In genomic region chr19:49645592-49645991, GRCh38 we compare ENCODE assay signal across 36 cellular contexts. TPM values are rescaled to one million over a fixed set of nuclear protein-coding genes. Genes with fewer than 3 reads are reported as not detected.
A peak's percentile ranks its signal among the peaks of the same experiment; 100 is the strongest.
DNase-seq lines count a peak whose midpoint lies in the region; ATAC-seq, FAIRE-seq and TF ChIP-seq lines count a peak whose summit lies in the region.
"Had no signal": no experiment of that assay in that cellular context is flagged by ENCODE, and none has a peak within 500 bp of the region (broad histone marks: within the 10 kb centered on the region; RNA-seq: fewer than 3 reads in every experiment).

No MANE protein-coding gene starts in this region.

- TF ChIP-seq CTCF in CD4-positive, alpha-beta T cell (IDR thresholded peaks at IDR 0.05) = no peak
- TF ChIP-seq CTCF in K562 (IDR thresholded peaks at IDR 0.05 in 2 of 3, conservative IDR thresholded peaks at IDR 0.05 in 1 of 3; ENCODE audit: insufficient read depth in 2 of 3, low read depth in 1 of 3, low read length in 3 of 3) (no peak), neural crest cell (conservative IDR thresholded peaks at IDR 0.05) (no peak)

- no peaks in the 10 kb centered on the region for H4K20me1 ChIP-seq in K562 (replicated peaks; ENCODE audit: control insufficient read depth, insufficient read depth, low read length)

- CTCF ChIA-PET in CD4-positive, alpha-beta T cell (lab: Charles Lee) = no interaction called here
- CTCF ChIA-PET in K562 (lab: Yijun Ruan, JAX; ENCODE audit: low intra/inter-chr PET ratio) = no interaction called here

- no peaks in the 10 kb centered on the region for H3K9me1 ChIP-seq in K562 (ENCODE audit: control insufficient read depth, insufficient read depth, low read length)

- peaks cover 42% of the 10 kb centered on the region for H3K4me1 Mint-ChIP-seq in CD4-positive, alpha-beta T cell (ENCODE audit: low read depth)
- H3K4me1 Mint-ChIP-seq in neural crest cell = peaks cover 34% of the 10 kb centered on the region

- FAIRE-seq in K562 (lab: Jason Lieb, UNC) = no peak
- FAIRE-seq: bronchial epithelial cell, kidney had no signal

- no peaks in the 10 kb centered on the region for H3K9me3 ChIP-seq in CD4-positive, alpha-beta T cell (ENCODE audit: control insufficient read depth, low read length)
- no peaks in the 10 kb centered on the region for H3K9me3 ChIP-seq in K562 (replicated peaks; ENCODE audit: control insufficient read depth, insufficient read depth, low read depth, low read length)
- H3K9me3 ChIP-seq: psoas muscle, sigmoid colon had no signal

- H3K4me1 ChIP-seq in K562 (replicated peaks in 1 of 2; ENCODE audit: control insufficient read depth in 2 of 2, insufficient read depth in 2 of 2, low read length in 2 of 2) = peaks cover 17 to 30% of the 10 kb centered on the region in 2 experiments; a peak in 4 of 5 replicates

- H3K79me2 ChIP-seq in K562 (ENCODE audit: control insufficient read depth, insufficient read depth, low read length) = peaks cover 48% of the 10 kb centered on the region

- H3K27me3 Mint-ChIP-seq in CD4-positive, alpha-beta T cell = no peaks in the 10 kb centered on the region
- H3K27me3 Mint-ChIP-seq in neural crest cell (ENCODE audit: low read depth) = no peaks in the 10 kb centered on the region
- H3K27me3 Mint-ChIP-seq: activated naive CD8-positive, alpha-beta T cell had no signal

- no peak overlapping the region for H3K4me3 Mint-ChIP-seq in CD4-positive, alpha-beta T cell
- H3K4me3 Mint-ChIP-seq in neural crest cell = peak overlapping the region; percentile 19
- H3K4me3 Mint-ChIP-seq: activated naive CD8-positive, alpha-beta T cell had no signal

- H3K4me3 ChIP-seq in H7 (ENCODE audit: insufficient read depth, low read depth, low read length) (no peak overlapping the region), K562 (no peak overlapping the region)
- H3K4me3 ChIP-seq: psoas muscle, sigmoid colon had no signal

- H3K27ac ChIP-seq in CD4-positive, alpha-beta T cell (ENCODE audit: low read depth, low read length) = no peak overlapping the region
- H3K27ac ChIP-seq in K562 (ENCODE audit: extremely low read depth, low read depth, low read length) = no peak overlapping the region
- H3K27ac ChIP-seq: C4-2B, psoas muscle, sigmoid colon had no signal

- H2AFZ ChIP-seq in K562 (ENCODE audit: low read depth, low read length) = no peak overlapping the region

- DNase-seq in CD4-positive, alpha-beta T cell = no peak
- DNase-seq in H7 (peak; percentile 38), K562 (ENCODE audit: extremely low read depth in 1 of 4, low spot score in 3 of 4) (no peak), neural crest cell (ENCODE audit: low read depth, low spot score) (no peak), putamen (ENCODE audit: low spot score) (no peak), islet precursor cell (no peak), OCI-M1 (lab: John Stamatoyannopoulos, UW) (no peak)
- DNase-seq: activated CD4-positive, alpha-beta T cell treated with anti-CD3 and anti-CD28 coated beads, Interleukin-2, amount 50 U/mL, for 48 hours; activated CD8-positive, alpha-beta memory T cell treated with anti-CD3 and anti-CD28 coated beads, Interleukin-2, amount 50 U/mL, for 48 hours; anterior cingulate cortex; cortex of kidney; DMS79 treated with DMSO at 0.1 percent for 48 hours; foreskin fibroblast; GF-D8; head of caudate nucleus; kidney; naive thymus-derived CD4-positive, alpha-beta T cell; NCI-H1105; NCI-H187 treated with DMSO at 0.1 percent for 48 hours; NCI-H2171 treated with DMSO at 0.1 percent for 48 hours; NCI-H510A; occipital lobe; psoas muscle; RPMI8226; sigmoid colon; stimulated activated CD4-positive, alpha-beta T cell treated with anti-CD3 and anti-CD28 coated beads, Interleukin-12 subunit alpha, Interleukin-12 subunit beta, amount 100 ng/mL, for 4 hours; stimulated activated CD4-positive, alpha-beta T cell treated with anti-CD3 and anti-CD28 coated beads, Interleukin-2, amount 100 ng/mL, for 48 hours; substantia nigra; T-helper 1 cell; trophoblast cell had no signal

- H3K36me3 ChIP-seq in H7 (replicated peaks; ENCODE audit: control insufficient read depth, insufficient read depth, low read length) (peaks cover 22% of the 10 kb centered on the region), K562 (ENCODE audit: control insufficient read depth, insufficient read depth, low read length) (peaks cover 63% of the 10 kb centered on the region; the same call in 2 of the 3 replicates)

- POLR2A ChIA-PET in CD4-positive, alpha-beta T cell (lab: Charles Lee) = interaction anchor here (1.0 kb wide), 1 partner anchor 16 kb away, joined by 5 read pairs; no protein-coding TSS in a partner anchor
- POLR2A ChIA-PET in K562 (lab: Yijun Ruan, JAX) = interaction anchor here (1.1 to 1.2 kb wide), 2 partner anchors 13 to 27 kb away, joined by 3 read pairs; no protein-coding TSS in a partner anchor

- WGBS in K562 (ENCODE audit: insufficient coverage, low coverage, missing lambda C conversion rate) = 93% methylated on average over 10 of the region's 11 CpGs

- H3K4me2 ChIP-seq in K562 (ENCODE audit: insufficient read depth, low read length) = no peak overlapping the region

- in situ Hi-C loops in K562 (cut with MboI) = no loop called here

- peak overlapping the region in 1 of 2 experiments; percentile 80; a peak in 2 of 4 replicates for H3K9ac ChIP-seq in K562 (ENCODE audit: insufficient read depth in 1 of 2, low read depth in 2 of 2, low read length in 2 of 2)

- no peak for TF ChIP-seq RAD21 in K562 (CRISPR knock-in tag; conservative IDR thresholded peaks at IDR 0.05 in 1 of 2, IDR thresholded peaks at IDR 0.05 in 1 of 2)

- BruUV-seq in K562 (replicated peaks; lab: Mats Ljungman, UMichigan) = no TSS peak

- no peak for ATAC-seq in CD4-positive, alpha-beta T cell (ENCODE audit: poor library complexity)
- ATAC-seq in K562 = no peak
- ATAC-seq: esophagus mucosa; HCT116; naive thymus-derived CD4-positive, alpha-beta T cell; psoas muscle had no signal

- peak overlapping the region; percentile 20 for H3K27ac Mint-ChIP-seq in CD4-positive, alpha-beta T cell
- peak overlapping the region; percentile 50 for H3K27ac Mint-ChIP-seq in neural crest cell (ENCODE audit: unreplicated experiment)
- H3K27ac Mint-ChIP-seq: activated naive CD8-positive, alpha-beta T cell; activated T-helper 2 cell treated with anti-CD3 and anti-CD28 coated beads, Interferon-gamma antibody, Interleukin-2, Interleukin-4, amounts not matched to agents 10 μg/mL and 5 μg/mL and 100 μg/mL, durations not matched to agents 14 hours and 24 hours and 36 hours had no signal

- H3K36me3 Mint-ChIP-seq in CD4-positive, alpha-beta T cell (ENCODE audit: low read depth) = peaks cover 40% of the 10 kb centered on the region
- peaks cover 5% of the 10 kb centered on the region for H3K36me3 Mint-ChIP-seq in neural crest cell (ENCODE audit: low read depth)
- H3K36me3 Mint-ChIP-seq: activated naive CD8-positive, alpha-beta T cell had no signal

- no peak for TF ChIP-seq EP300 in K562 (IDR thresholded peaks at IDR 0.05; ENCODE audit: low read length)

- intact Hi-C loops in CD4-positive, alpha-beta T cell (cut with DNase I, micrococcal nuclease) = no loop called here
- intact Hi-C loops in K562 (cut with micrococcal nuclease) = no loop called here

- H3K9me3 Mint-ChIP-seq in CD4-positive, alpha-beta T cell = no peaks in the 10 kb centered on the region
- H3K9me3 Mint-ChIP-seq in neural crest cell = no peaks in the 10 kb centered on the region
- H3K9me3 Mint-ChIP-seq: activated T-helper 2 cell treated with anti-CD3 and anti-CD28 coated beads, Interferon-gamma antibody, Interleukin-2, Interleukin-4, amounts not matched to agents 10 μg/mL and 5 μg/mL and 100 μg/mL, durations not matched to agents 14 hours and 24 hours and 36 hours; naive thymus-derived CD4-positive, alpha-beta T cell had no signal

- TF ChIP-seq POLR2A in K562 (conservative IDR thresholded peaks at IDR 0.05) = no peak

- H3K27me3 ChIP-seq in CD4-positive, alpha-beta T cell (ENCODE audit: control insufficient read depth, insufficient read depth, low read length) = no peaks in the 10 kb centered on the region
- H3K27me3 ChIP-seq in H7 (ENCODE audit: control insufficient read depth, insufficient read depth, low read length) (no peaks in the 10 kb centered on the region), K562 (ENCODE audit: control insufficient read depth in 2 of 2, insufficient read depth in 2 of 2, low read length in 2 of 2) (no peaks in the 10 kb centered on the region)
- H3K27me3 ChIP-seq: sigmoid colon had no signal

RNA-seq across cellular contexts. Expression of gene SCAF1, which starts 3.6 kb away (rescaled TPM):
- total RNA-seq in CD4-positive, alpha-beta T cell = 10 to 100 TPM; 30.6 to 34.8 TPM
- total RNA-seq in H7 (2014; rRNA removed; shearing (Covaris generic)) = 32.9 and 37.0 TPM in 2 replicates
- 11.3 and 31.0 TPM in 2 replicates for total RNA-seq in K562 (2011; cell fraction: chromatin; rRNA removed; ENCODE audit: low replicate concordance)
- 16.8 and 21.8 TPM in 2 replicates for total RNA-seq in K562 (2011; cell fraction: nucleolus; rRNA removed)
- total RNA-seq in K562 (2011; cell fraction: nucleoplasm; rRNA removed) = 10.6 and 16.9 TPM in 2 replicates
- total RNA-seq in K562 (2014; rRNA removed) (12.9 and 18.0 TPM in 2 replicates), K562 (2014; rRNA removed; fragmentation: Illumina TruSeq; extraction: Trizol) (2.5 and 2.8 TPM in 2 replicates), K562 (2015; rRNA removed; fragmentation: Illumina TruSeq; extraction: Trizol) (4.9 and 6.0 TPM in 2 replicates), K562 (2021) (75.5 and 79.0 TPM in 2 replicates), neural crest cell (89.6 and 91.9 TPM in 2 replicates)
- polyA plus RNA-seq in K562 (2011; rRNA removed) (3.7 and 4.3 TPM in 2 replicates), K562 (2014; fragmentation: Illumina TruSeq; extraction: Trizol) (9.7 and 22.5 TPM in 2 replicates), K562 (2014; fragmentation: Nextera tagmentation; extraction: Ambion mirVana) (under 1 TPM; 0.20 to 0.25 TPM), K562 (2014; rRNA removed) (11.4 and 14.6 TPM in 2 replicates)
- 5.1 and 6.3 TPM in 2 replicates for polyA plus RNA-seq in K562 (2011; cell fraction: cytosol; rRNA removed)
- polyA plus RNA-seq in K562 (2011; cell fraction: nucleus; rRNA removed) = 21.1 and 37.2 TPM in 2 replicates
- 36.5 and 39.5 TPM in 2 replicates for polyA plus RNA-seq in K562 (2012)
- polyA minus RNA-seq in K562 (2011; rRNA and poly(A)+ RNA removed) = 1.1 and 1.9 TPM in 2 replicates
- polyA minus RNA-seq in K562 (2011; cell fraction: cytosol; rRNA and poly(A)+ RNA removed) = 7.8 and 12.0 TPM in 2 replicates
- polyA minus RNA-seq in K562 (2011; cell fraction: nucleus; rRNA and poly(A)+ RNA removed) = 4.8 and 5.6 TPM in 2 replicates

RNA-seq across cellular contexts. Expression of gene RRAS, which starts 5.6 kb away (rescaled TPM):
- total RNA-seq in CD4-positive, alpha-beta T cell = 1 to 10 TPM; 4.2 to 4.7 TPM
- total RNA-seq in H7 (2014; rRNA removed; shearing (Covaris generic)) = 13.3 and 20.1 TPM in 2 replicates
- 2.5 and 10.0 TPM in 2 replicates for total RNA-seq in K562 (2011; cell fraction: chromatin; rRNA removed; ENCODE audit: low replicate concordance)
- 9.5 and 11.2 TPM in 2 replicates for total RNA-seq in K562 (2011; cell fraction: nucleolus; rRNA removed)
- 8.0 and 8.3 TPM in 2 replicates for total RNA-seq in K562 (2011; cell fraction: nucleoplasm; rRNA removed)
- total RNA-seq in K562 (2014; rRNA removed) = 8.2 and 10.4 TPM in 2 replicates
- 1.5 and 1.7 TPM in 2 replicates for total RNA-seq in K562 (2014; rRNA removed; fragmentation: Illumina TruSeq; extraction: Trizol)
- total RNA-seq in K562 (2015; rRNA removed; fragmentation: Illumina TruSeq; extraction: Trizol) = 3.1 and 3.7 TPM in 2 replicates
- total RNA-seq in K562 (2021) = 8.3 and 9.3 TPM in 2 replicates
- 15.4 and 16.4 TPM in 2 replicates for polyA plus RNA-seq in K562 (2011; rRNA removed)
- 26.0 and 54.3 TPM in 2 replicates for polyA plus RNA-seq in K562 (2011; cell fraction: cytosol; rRNA removed)
- polyA plus RNA-seq in K562 (2011; cell fraction: nucleus; rRNA removed) = 19.7 and 39.0 TPM in 2 replicates
- 14.8 and 16.2 TPM in 2 replicates for polyA plus RNA-seq in K562 (2012)
- 8.5 and 13.9 TPM in 2 replicates for polyA plus RNA-seq in K562 (2014; fragmentation: Illumina TruSeq; extraction: Trizol)
- polyA plus RNA-seq in K562 (2014; fragmentation: Nextera tagmentation; extraction: Ambion mirVana) = 1 to 10 TPM in 1 of 2 experiments, under 1 TPM in 1; 0.70 to 1.3 TPM
- polyA plus RNA-seq in K562 (2014; rRNA removed) = 17.3 and 18.3 TPM in 2 replicates
- 1.2 and 2.7 TPM in 2 replicates for polyA minus RNA-seq in K562 (2011; rRNA and poly(A)+ RNA removed)
- 5.5 and 8.4 TPM in 2 replicates for polyA minus RNA-seq in K562 (2011; cell fraction: cytosol; rRNA and poly(A)+ RNA removed)
- polyA minus RNA-seq in K562 (2011; cell fraction: nucleus; rRNA and poly(A)+ RNA removed) = 2.0 TPM in 2 replicates
- 1.2 and 2.3 TPM in 2 replicates for total RNA-seq in neural crest cell

RNA-seq across cellular contexts. Expression of gene IRF3, which starts 20.1 kb away (rescaled TPM):
- total RNA-seq in CD4-positive, alpha-beta T cell = 100 to 1,000 TPM; 109 to 119 TPM
- total RNA-seq in H7 (2014; rRNA removed; shearing (Covaris generic)) = 107 and 108 TPM in 2 replicates
- 63.4 and 152 TPM in 2 replicates for total RNA-seq in K562 (2011; cell fraction: chromatin; rRNA removed; ENCODE audit: low replicate concordance)
- total RNA-seq in K562 (2011; cell fraction: nucleolus; rRNA removed) = 90.7 and 93.9 TPM in 2 replicates
- 78.8 and 106 TPM in 2 replicates for total RNA-seq in K562 (2011; cell fraction: nucleoplasm; rRNA removed)
- total RNA-seq in K562 (2014; rRNA removed) (113 and 160 TPM in 2 replicates), K562 (2014; rRNA removed; fragmentation: Illumina TruSeq; extraction: Trizol) (28.5 and 40.9 TPM in 2 replicates), K562 (2015; rRNA removed; fragmentation: Illumina TruSeq; extraction: Trizol) (64.0 and 65.4 TPM in 2 replicates), K562 (2021) (125 and 132 TPM in 2 replicates), neural crest cell (70.0 and 76.0 TPM in 2 replicates)
- polyA plus RNA-seq in K562 (2011; rRNA removed) (54.5 and 66.4 TPM in 2 replicates), K562 (2014; fragmentation: Illumina TruSeq; extraction: Trizol) (118 and 119 TPM in 2 replicates), K562 (2014; fragmentation: Nextera tagmentation; extraction: Ambion mirVana) (10 to 100 TPM in 1 of 2 experiments, 1 to 10 TPM in 1; 7.5 to 11.6 TPM), K562 (2014; rRNA removed) (118 and 145 TPM in 2 replicates)
- polyA plus RNA-seq in K562 (2011; cell fraction: cytosol; rRNA removed) = 56.8 and 134 TPM in 2 replicates
- polyA plus RNA-seq in K562 (2011; cell fraction: nucleus; rRNA removed) = 106 and 215 TPM in 2 replicates
- 119 and 139 TPM in 2 replicates for polyA plus RNA-seq in K562 (2012)
- 11.1 and 16.9 TPM in 2 replicates for polyA minus RNA-seq in K562 (2011; rRNA and poly(A)+ RNA removed)
- polyA minus RNA-seq in K562 (2011; cell fraction: cytosol; rRNA and poly(A)+ RNA removed) = 36.4 and 44.4 TPM in 2 replicates
- polyA minus RNA-seq in K562 (2011; cell fraction: nucleus; rRNA and poly(A)+ RNA removed) = 13.9 and 17.5 TPM in 2 replicates

RNA-seq across cellular contexts. Expression of gene BCL2L12, which starts 20.1 kb away (rescaled TPM):
- total RNA-seq in CD4-positive, alpha-beta T cell = 10 to 100 TPM in 1 of 2 experiments, 1 to 10 TPM in 1; 9.9 to 11.3 TPM
- total RNA-seq in H7 (2014; rRNA removed; shearing (Covaris generic)) = 34.3 and 42.5 TPM in 2 replicates
- total RNA-seq in K562 (2011; cell fraction: chromatin; rRNA removed; ENCODE audit: low replicate concordance) = 31.5 and 83.3 TPM in 2 replicates
- total RNA-seq in K562 (2011; cell fraction: nucleolus; rRNA removed) = 79.4 and 85.7 TPM in 2 replicates
- 47.0 and 50.7 TPM in 2 replicates for total RNA-seq in K562 (2011; cell fraction: nucleoplasm; rRNA removed)
- total RNA-seq in K562 (2014; rRNA removed) (128 and 169 TPM in 2 replicates), K562 (2014; rRNA removed; fragmentation: Illumina TruSeq; extraction: Trizol) (17.0 and 18.8 TPM in 2 replicates), K562 (2015; rRNA removed; fragmentation: Illumina TruSeq; extraction: Trizol) (26.5 and 29.4 TPM in 2 replicates), K562 (2021) (183 and 185 TPM in 2 replicates), neural crest cell (92.4 and 99.5 TPM in 2 replicates)
- polyA plus RNA-seq in K562 (2011; rRNA removed) (81.2 and 95.3 TPM in 2 replicates), K562 (2014; fragmentation: Illumina TruSeq; extraction: Trizol) (85.6 and 184 TPM in 2 replicates), K562 (2014; fragmentation: Nextera tagmentation; extraction: Ambion mirVana) (1 to 10 TPM; 7.4 to 7.5 TPM), K562 (2014; rRNA removed) (263 and 282 TPM in 2 replicates)
- 132 and 350 TPM in 2 replicates for polyA plus RNA-seq in K562 (2011; cell fraction: cytosol; rRNA removed)
- 132 and 212 TPM in 2 replicates for polyA plus RNA-seq in K562 (2011; cell fraction: nucleus; rRNA removed)
- polyA plus RNA-seq in K562 (2012) = 164 and 177 TPM in 2 replicates
- 8.8 and 10.7 TPM in 2 replicates for polyA minus RNA-seq in K562 (2011; rRNA and poly(A)+ RNA removed)
- polyA minus RNA-seq in K562 (2011; cell fraction: cytosol; rRNA and poly(A)+ RNA removed) = 29.2 and 36.0 TPM in 2 replicates
- 22.6 and 24.0 TPM in 2 replicates for polyA minus RNA-seq in K562 (2011; cell fraction: nucleus; rRNA and poly(A)+ RNA removed)
- total RNA-seq: occipital lobe had no signal

RNA-seq across cellular contexts. Expression of gene PRMT1, which starts 31.5 kb away (rescaled TPM):
- total RNA-seq in CD4-positive, alpha-beta T cell = 10 to 100 TPM; 41.5 to 46.4 TPM
- total RNA-seq in H7 (2014; rRNA removed; shearing (Covaris generic)) = 690 and 848 TPM in 2 replicates
- 329 and 693 TPM in 2 replicates for total RNA-seq in K562 (2011; cell fraction: chromatin; rRNA removed; ENCODE audit: low replicate concordance)
- 420 and 469 TPM in 2 replicates for total RNA-seq in K562 (2011; cell fraction: nucleolus; rRNA removed)
- total RNA-seq in K562 (2011; cell fraction: nucleoplasm; rRNA removed) = 336 and 338 TPM in 2 replicates
- total RNA-seq in K562 (2014; rRNA removed) = 371 and 483 TPM in 2 replicates
- 132 and 169 TPM in 2 replicates for total RNA-seq in K562 (2014; rRNA removed; fragmentation: Illumina TruSeq; extraction: Trizol)
- total RNA-seq in K562 (2015; rRNA removed; fragmentation: Illumina TruSeq; extraction: Trizol) = 326 and 337 TPM in 2 replicates
- total RNA-seq in K562 (2021) = 324 and 326 TPM in 2 replicates
- polyA plus RNA-seq in K562 (2011; rRNA removed) = 407 and 436 TPM in 2 replicates
- polyA plus RNA-seq in K562 (2011; cell fraction: cytosol; rRNA removed) = 562 and 863 TPM in 2 replicates
- 575 and 667 TPM in 2 replicates for polyA plus RNA-seq in K562 (2011; cell fraction: nucleus; rRNA removed)
- 194 and 423 TPM in 2 replicates for polyA plus RNA-seq in K562 (2012)
- 446 and 465 TPM in 2 replicates for polyA plus RNA-seq in K562 (2014; fragmentation: Illumina TruSeq; extraction: Trizol)
- 10 to 100 TPM; 13.3 to 74.0 TPM for polyA plus RNA-seq in K562 (2014; fragmentation: Nextera tagmentation; extraction: Ambion mirVana)
- polyA plus RNA-seq in K562 (2014; rRNA removed) = 464 and 510 TPM in 2 replicates
- polyA minus RNA-seq in K562 (2011; rRNA and poly(A)+ RNA removed) = 337 and 429 TPM in 2 replicates
- 187 and 188 TPM in 2 replicates for polyA minus RNA-seq in K562 (2011; cell fraction: cytosol; rRNA and poly(A)+ RNA removed)
- 171 and 244 TPM in 2 replicates for polyA minus RNA-seq in K562 (2011; cell fraction: nucleus; rRNA and poly(A)+ RNA removed)
- 454 and 470 TPM in 2 replicates for total RNA-seq in neural crest cell
